In genomic region chr5:144698454-144698853, GRCh38 we compare ENCODE assay signal across 1 cellular context.
TF ChIP-seq lines count a peak whose summit lies in the region.

No MANE protein-coding gene starts in this region.

TF ChIP-seq in GM23338, 12 proteins besides CTCF, POLR2A, EP300 and RAD21 (continued from another document):
- no peak for TF ChIP-seq NANOG (IDR thresholded peaks at IDR 0.05; ENCODE audit: borderline replicate concordance)
- TF ChIP-seq JUNB (IDR thresholded peaks at IDR 0.05; ENCODE audit: unreplicated experiment) = no peak
- TF ChIP-seq ZNF331 (CRISPR knock-in tag; IDR thresholded peaks at IDR 0.05; ENCODE audit: low read depth) = no peak
- TF ChIP-seq POLR2AphosphoS5 (IDR thresholded peaks at IDR 0.05; ENCODE audit: low read depth) = no peak
- no peak for TF ChIP-seq CREB1 (CRISPR knock-in tag; IDR thresholded peaks at IDR 0.05; ENCODE audit: low read depth)
